10 cellular contexts compared by ENCODE assay signal in genomic region chr4:7759221-7759620, GRCh38.
DNase-seq lines count a peak whose midpoint lies in the region; ATAC-seq and TF ChIP-seq lines count a peak whose summit lies in the region.
"Had no signal": no experiment of that assay in that cellular context is flagged by ENCODE, and none has a peak within 500 bp of the region (broad histone marks: within the 10 kb centered on the region; RNA-seq: fewer than 3 reads in every experiment).

No MANE protein-coding gene starts in this region.

- H3K9me3 ChIP-seq in Caco-2, result no peaks in the 10 kb centered on the region
- H3K9me3 ChIP-seq in H9 (ENCODE audit: control insufficient read depth, low read depth, low read length), result no peaks in the 10 kb centered on the region
- H3K9me3 ChIP-seq: neutrophil had no signal

- no peak overlapping the region for H3K4ac ChIP-seq in H9 (ENCODE audit: low read depth, low read length)

- H2BK20ac ChIP-seq in H9 (ENCODE audit: low read depth, low read length, poor library complexity, severe bottlenecking), result no peak overlapping the region

- H3K18ac ChIP-seq in H9 (ENCODE audit: insufficient read length, low read depth, low read length), result no peak overlapping the region

- TF ChIP-seq CTCF in Caco-2 (IDR thresholded peaks at IDR 0.05; ENCODE audit: insufficient read depth in 1 of 2, low read depth in 1 of 2, low read length in 1 of 2, severe bottlenecking in 1 of 2, unreplicated experiment in 1 of 2) (no peak), H9 (conservative IDR thresholded peaks at IDR 0.05) (no peak)

- no peak overlapping the region for H3K56ac ChIP-seq in H9 (ENCODE audit: insufficient read length, low read depth, low read length)

- H2BK12ac ChIP-seq in H9 (ENCODE audit: insufficient read length, low read depth, low read length), result no peak overlapping the region

- no peak overlapping the region for H3K27ac Mint-ChIP-seq in Caco-2 (ENCODE audit: unreplicated experiment)
- peak overlapping the region; percentile 95 for H3K27ac Mint-ChIP-seq in T-helper 2 cell treated with Interferon-gamma antibody and Interleukin-4, amounts not matched to agents 5 μg/mL and 100 μg/mL, for 36 hours
- H3K27ac Mint-ChIP-seq in activated naive CD4-positive, alpha-beta T cell treated with anti-CD3 and anti-CD28 coated beads for 36 hours, result peak overlapping the region; percentile 85
- H3K27ac Mint-ChIP-seq in H9, result no peak overlapping the region

- H3K36me3 Mint-ChIP-seq in Caco-2 (ENCODE audit: insufficient read depth, unreplicated experiment) (peaks cover 46% of the 10 kb centered on the region), H9 (ENCODE audit: insufficient read depth in 1 of 3, low read depth in 3 of 3) (0 out of 7 replicates have a peak, but pooled peaks cover 0 to 4% (median 0%) of the 10 kb centered on the region in 3 experiments)
- peaks cover 1% of the 10 kb centered on the region for H3K36me3 Mint-ChIP-seq in T-helper 2 cell treated with Interferon-gamma antibody and Interleukin-4, amounts not matched to agents 5 μg/mL and 100 μg/mL, for 36 hours (ENCODE audit: low read depth)
- H3K36me3 Mint-ChIP-seq in activated naive CD4-positive, alpha-beta T cell treated with anti-CD3 and anti-CD28 coated beads for 36 hours (ENCODE audit: low read depth), result peaks cover 2% of the 10 kb centered on the region

- no peak overlapping the region for H2AK5ac ChIP-seq in H9 (ENCODE audit: insufficient read length, low read length)

- H3K4me2 ChIP-seq in H9 (ENCODE audit: insufficient read depth, insufficient read length, low read length), result no peak overlapping the region

- no peak overlapping the region for H3K14ac ChIP-seq in H9 (ENCODE audit: insufficient read depth, low read length)

- no peak overlapping the region for H3K27ac ChIP-seq in H9 (ENCODE audit: insufficient read length, low read depth, low read length)
- H3K27ac ChIP-seq: neutrophil had no signal

- intact Hi-C loops in Caco-2 (cut with micrococcal nuclease; ENCODE audit: unreplicated experiment), result no loop called here
- intact Hi-C loops in activated naive CD4-positive, alpha-beta T cell treated with anti-CD3 and anti-CD28 coated beads for 36 hours (cut with micrococcal nuclease), result loop anchor here (1.0 to 2.0 kb wide), 4 partner anchors 8 to 205 kb away; no protein-coding TSS in a partner anchor

- POLR2A ChIA-PET in Caco-2 (lab: Charles Lee), result no interaction called here

- no peaks in the 10 kb centered on the region for H3K27me3 ChIP-seq in Caco-2 (replicated peaks; ENCODE audit: control insufficient read depth, insufficient read depth, low read length)
- H3K27me3 ChIP-seq in H9 (ENCODE audit: insufficient read depth, low read length), result no peaks in the 10 kb centered on the region
- H3K27me3 ChIP-seq: neutrophil had no signal

- H3K9me3 Mint-ChIP-seq in Caco-2 (ENCODE audit: unreplicated experiment) (no peaks in the 10 kb centered on the region), H9 (no peaks in the 10 kb centered on the region)
- H3K9me3 Mint-ChIP-seq in T-helper 2 cell treated with Interferon-gamma antibody and Interleukin-4, amounts not matched to agents 5 μg/mL and 100 μg/mL, for 36 hours, result no peaks in the 10 kb centered on the region
- H3K9me3 Mint-ChIP-seq in activated naive CD4-positive, alpha-beta T cell treated with anti-CD3 and anti-CD28 coated beads for 36 hours, result no peaks in the 10 kb centered on the region

- ATAC-seq in GM19328 (IDR thresholded peaks at IDR 0.05; ENCODE audit: unreplicated experiment), result no peak

- no peak overlapping the region for H3K23ac ChIP-seq in H9 (ENCODE audit: insufficient read length, low read depth, low read length)

- no peak overlapping the region for H3T11ph ChIP-seq in H9 (ENCODE audit: low read length)

- no peak overlapping the region for H4K91ac ChIP-seq in H9 (ENCODE audit: insufficient read length, low read depth, low read length)

- CTCF ChIA-PET in Caco-2 (lab: Charles Lee), result no interaction called here
- CTCF ChIA-PET in activated naive CD4-positive, alpha-beta T cell treated with anti-CD3 and anti-CD28 coated beads for 36 hours (lab: Charles Lee), result interaction anchor here (0.6 to 6.2 kb wide), 6 partner anchors 10 to 229 kb away, joined by 3 to 77 read pairs (median 6); no protein-coding TSS in a partner anchor

- H3K4me3 Mint-ChIP-seq in Caco-2 (ENCODE audit: unreplicated experiment), result no peak overlapping the region
- peak overlapping the region; percentile 86 for H3K4me3 Mint-ChIP-seq in T-helper 2 cell treated with Interferon-gamma antibody and Interleukin-4, amounts not matched to agents 5 μg/mL and 100 μg/mL, for 36 hours
- H3K4me3 Mint-ChIP-seq in activated naive CD4-positive, alpha-beta T cell treated with anti-CD3 and anti-CD28 coated beads for 36 hours, result peak overlapping the region; percentile 60
- no peak overlapping the region for H3K4me3 Mint-ChIP-seq in H9

- H4K20me1 ChIP-seq in H9 (ENCODE audit: control insufficient read depth, insufficient read depth, insufficient read length), result no peaks in the 10 kb centered on the region

- no peak overlapping the region for H4K8ac ChIP-seq in H9 (replicated peaks; ENCODE audit: insufficient read length, low read depth, low read length)

- H3K4me1 Mint-ChIP-seq in Caco-2 (ENCODE audit: low read depth, unreplicated experiment), result no peaks in the 10 kb centered on the region
- H3K4me1 Mint-ChIP-seq in T-helper 2 cell treated with Interferon-gamma antibody and Interleukin-4, amounts not matched to agents 5 μg/mL and 100 μg/mL, for 36 hours (ENCODE audit: low read depth), result peaks cover 17% of the 10 kb centered on the region
- H3K4me1 Mint-ChIP-seq in activated naive CD4-positive, alpha-beta T cell treated with anti-CD3 and anti-CD28 coated beads for 36 hours (ENCODE audit: low read depth), result peaks cover 39% of the 10 kb centered on the region
- peaks cover 8 to 15% of the 10 kb centered on the region in 2 experiments; a peak in 2 of 4 replicates for H3K4me1 Mint-ChIP-seq in H9

- H3K4me1 ChIP-seq in Caco-2 (peaks cover 17% of the 10 kb centered on the region), H9 (ENCODE audit: insufficient read depth, low read length) (no peaks in the 10 kb centered on the region)

- DNase-seq in Caco-2 (no peak), UCSD-AML1 (lab: John Stamatoyannopoulos, UW; ENCODE audit: unreplicated experiment) (no peak), NCI-H345 (lab: John Stamatoyannopoulos, UW) (no peak), H9 (no peak)
- DNase-seq in T-helper 2 cell treated with Interferon-gamma antibody and Interleukin-4, amounts not matched to agents 5 μg/mL and 100 μg/mL, for 36 hours (ENCODE audit: low spot score), result peak; percentile 75
- DNase-seq in activated naive CD4-positive, alpha-beta T cell treated with anti-CD3 and anti-CD28 coated beads for 36 hours, result peak; percentile 86
- DNase-seq in stimulated activated CD4-positive, alpha-beta T cell treated with anti-CD3 and anti-CD28 coated beads, Interleukin-2, amount 100 ng/mL, for 24 hours, result peak; percentile 67 to 68
- DNase-seq: NCI-H526 treated with DMSO at 0.1 percent for 48 hours had no signal

- no peak overlapping the region for H3K4me3 ChIP-seq in Caco-2 (ENCODE audit: low read depth, low read length)

- no peak overlapping the region for H2BK120ac ChIP-seq in H9 (ENCODE audit: low read depth, low read length, poor library complexity, severe bottlenecking)

- no peaks in the 10 kb centered on the region; the same call in 1 of the 2 replicates for H3K36me3 ChIP-seq in Caco-2 (ENCODE audit: control insufficient read depth, insufficient read depth, low read length)

- H3K79me2 ChIP-seq in H9 (ENCODE audit: insufficient read depth, low read length), result no peaks in the 10 kb centered on the region

- no peaks in the 10 kb centered on the region for H3K23me2 ChIP-seq in H9 (ENCODE audit: insufficient read length, low read depth, low read length, poor library complexity, severe bottlenecking)

- no peak overlapping the region for H2AFZ ChIP-seq in H9 (ENCODE audit: low read length)

- no peak overlapping the region for H2BK15ac ChIP-seq in H9 (ENCODE audit: low read depth, low read length)

- no peak overlapping the region for H2BK5ac ChIP-seq in H9 (ENCODE audit: insufficient read length, low read length)

- TSS peak; percentile 16 for BruUV-seq in Caco-2 (replicated peaks; lab: Mats Ljungman, UMichigan)

- no peak overlapping the region for H4K5ac ChIP-seq in H9 (ENCODE audit: insufficient read length, low read depth, low read length)

- H3K27me3 Mint-ChIP-seq in Caco-2 (ENCODE audit: insufficient read depth, unreplicated experiment), result no peaks in the 10 kb centered on the region
- no peaks in the 10 kb centered on the region for H3K27me3 Mint-ChIP-seq in T-helper 2 cell treated with Interferon-gamma antibody and Interleukin-4, amounts not matched to agents 5 μg/mL and 100 μg/mL, for 36 hours (ENCODE audit: low read depth)
- H3K27me3 Mint-ChIP-seq in activated naive CD4-positive, alpha-beta T cell treated with anti-CD3 and anti-CD28 coated beads for 36 hours (ENCODE audit: low read depth), result no peaks in the 10 kb centered on the region
- peaks cover 2% of the 10 kb centered on the region; the same call in 1 of the 2 replicates for H3K27me3 Mint-ChIP-seq in H9 (ENCODE audit: low read depth)

- no peak overlapping the region for H3K9ac ChIP-seq in H9 (ENCODE audit: extremely low read depth, insufficient read length, low read length)

- no CpG with 5 or more reads among the region's 12 CpGs for WGBS in H9 (ENCODE audit: extremely low coverage, insufficient read length, low lambda C conversion rate)

- H3K79me1 ChIP-seq in H9 (ENCODE audit: insufficient read depth, low read depth, low read length, poor library complexity, severe bottlenecking), result no peaks in the 10 kb centered on the region

Comparison
In these comparisons a context has a peak if more than half of its experiments do, and no peak if none do; other contexts are left out.
1. DNase-seq: peak in T-helper 2 cell treated with Interferon-gamma antibody and Interleukin-4, amounts not matched to agents 5 μg/mL and 100 μg/mL, for 36 hours (single experiment), activated naive CD4-positive, alpha-beta T cell treated with anti-CD3 and anti-CD28 coated beads for 36 hours (single experiment) and stimulated activated CD4-positive, alpha-beta T cell treated with anti-CD3 and anti-CD28 coated beads, Interleukin-2, amount 100 ng/mL, for 24 hours (2 of 2); none in Caco-2 (0 of 2), UCSD-AML1 (single experiment), NCI-H345 (single experiment) and H9 (single experiment).
2. H3K27ac Mint-ChIP-seq: peak in T-helper 2 cell treated with Interferon-gamma antibody and Interleukin-4, amounts not matched to agents 5 μg/mL and 100 μg/mL, for 36 hours (single experiment) and activated naive CD4-positive, alpha-beta T cell treated with anti-CD3 and anti-CD28 coated beads for 36 hours (single experiment); none in Caco-2 (single experiment) and H9 (0 of 3).
3. H3K4me3 Mint-ChIP-seq: peak in T-helper 2 cell treated with Interferon-gamma antibody and Interleukin-4, amounts not matched to agents 5 μg/mL and 100 μg/mL, for 36 hours (single experiment) and activated naive CD4-positive, alpha-beta T cell treated with anti-CD3 and anti-CD28 coated beads for 36 hours (single experiment); none in Caco-2 (single experiment) and H9 (0 of 2).